Comparison of ENCODE assay signal across 11 cellular contexts in the genomic region with DNA sequence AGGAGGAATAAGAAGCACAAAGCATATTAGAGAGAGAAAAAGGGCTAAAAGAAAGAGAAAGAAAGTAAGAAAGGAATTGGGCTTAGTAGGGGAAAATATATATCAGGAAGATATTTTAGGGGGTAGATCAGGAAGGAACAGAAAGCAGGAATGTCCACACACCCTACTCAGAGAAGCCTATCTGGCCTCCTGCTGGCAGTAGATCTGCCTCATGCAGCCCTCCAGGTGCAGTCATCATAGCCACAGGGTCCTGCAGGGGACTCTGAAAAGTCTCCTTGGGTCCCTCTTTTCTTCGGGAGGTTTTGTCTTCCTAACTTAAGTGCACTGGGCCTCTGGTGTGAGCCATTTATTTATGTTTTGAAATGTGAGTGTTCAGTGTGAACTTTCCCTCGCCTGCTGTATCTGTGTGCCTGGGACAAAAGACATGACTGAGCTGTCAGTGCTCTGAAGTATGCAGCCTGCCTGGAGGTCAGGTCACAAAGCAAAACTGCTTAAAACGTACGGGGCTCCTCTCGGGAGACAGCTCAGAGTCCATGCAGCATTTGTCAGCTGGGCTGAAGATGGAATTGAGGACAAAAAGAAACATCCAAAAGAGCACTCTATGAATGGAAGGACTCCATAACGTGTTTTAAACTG.
"Had no signal": no experiment of that assay in that cellular context is flagged by ENCODE, and none has a peak within 500 bp of the region (broad histone marks: within the 10 kb centered on the region; RNA-seq: fewer than 3 reads in every experiment).

No MANE protein-coding gene starts in this region.

- H3K4me1 ChIP-seq: ascending aorta, tibial nerve had no signal

- H3K9me3 ChIP-seq: ascending aorta, ovary, SJSA1, tibial nerve had no signal

- H3K27me3 Mint-ChIP-seq: activated CD8-positive, alpha-beta T cell treated with anti-CD3 and anti-CD28 coated beads for 36 hours had no signal

- FAIRE-seq: bronchial epithelial cell, colon had no signal

- H3K36me3 Mint-ChIP-seq: natural killer cell had no signal

- H3K27me3 ChIP-seq: ascending aorta, ovary, SJSA1, tibial nerve had no signal

- H3K4me3 ChIP-seq: ascending aorta, ovary, SJSA1, tibial nerve had no signal

- H3K4me3 Mint-ChIP-seq: activated CD8-positive, alpha-beta T cell treated with anti-CD3 and anti-CD28 coated beads for 36 hours; natural killer cell had no signal

- H3K4me1 Mint-ChIP-seq: natural killer cell had no signal

- H3K27ac ChIP-seq: ascending aorta, ovary, SJSA1, tibial nerve had no signal

- ATAC-seq: activated CD8-positive, alpha-beta T cell treated with anti-CD3 and anti-CD28 coated beads for 36 hours; natural killer cell had no signal

- H3K27ac Mint-ChIP-seq: activated CD8-positive, alpha-beta T cell treated with anti-CD3 and anti-CD28 coated beads for 36 hours; natural killer cell had no signal

- DNase-seq: activated CD8-positive, alpha-beta memory T cell treated with anti-CD3 and anti-CD28 coated beads, Interleukin-2, amount 50 U/mL, for 48 hours; activated CD8-positive, alpha-beta T cell treated with anti-CD3 and anti-CD28 coated beads for 36 hours; foreskin melanocyte; natural killer cell; SW 1271 had no signal

- H3K9me3 Mint-ChIP-seq: activated CD8-positive, alpha-beta T cell treated with anti-CD3 and anti-CD28 coated beads for 36 hours had no signal

- H3K36me3 ChIP-seq: ascending aorta, ovary, SJSA1, tibial nerve had no signal
